ENCODE assay signal across 1 cellular context in the genomic region with DNA sequence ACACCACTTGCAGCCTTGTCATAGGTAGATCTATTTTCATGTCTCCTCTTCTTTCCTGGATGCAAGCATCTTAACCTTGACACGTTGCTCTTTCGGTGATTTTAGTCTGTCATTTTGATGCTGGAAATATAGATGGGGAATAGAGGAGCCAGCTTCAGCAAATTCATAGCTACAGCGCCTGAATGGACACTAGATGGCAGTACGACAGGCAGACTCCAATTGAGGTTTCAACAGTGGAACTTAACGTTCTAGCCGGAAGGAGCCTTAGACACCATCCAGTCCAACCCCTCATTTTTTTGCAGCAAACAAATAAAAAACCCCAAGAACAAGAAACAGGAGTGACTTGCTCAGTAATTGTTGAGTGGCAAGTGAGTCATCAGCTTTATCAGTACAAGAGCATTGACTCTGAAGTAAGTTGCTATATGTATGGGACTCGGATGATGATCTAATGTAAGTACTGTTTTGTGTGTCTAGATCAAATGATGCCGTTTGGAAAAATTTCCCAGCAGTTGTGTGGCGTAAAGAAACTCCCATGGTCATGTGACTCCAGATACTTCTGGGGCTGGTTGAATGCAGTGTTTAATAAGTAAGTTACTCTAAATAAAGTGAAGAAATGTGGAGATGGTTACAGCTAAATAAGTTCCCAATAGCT.
TF ChIP-seq lines count a peak whose summit lies in the region.

No MANE protein-coding gene starts in this region.

TF ChIP-seq in HEK293, 187 proteins besides CTCF, POLR2A, EP300 and RAD21 (continued from another document and continues in another):
- TF ChIP-seq, protein P1, sequence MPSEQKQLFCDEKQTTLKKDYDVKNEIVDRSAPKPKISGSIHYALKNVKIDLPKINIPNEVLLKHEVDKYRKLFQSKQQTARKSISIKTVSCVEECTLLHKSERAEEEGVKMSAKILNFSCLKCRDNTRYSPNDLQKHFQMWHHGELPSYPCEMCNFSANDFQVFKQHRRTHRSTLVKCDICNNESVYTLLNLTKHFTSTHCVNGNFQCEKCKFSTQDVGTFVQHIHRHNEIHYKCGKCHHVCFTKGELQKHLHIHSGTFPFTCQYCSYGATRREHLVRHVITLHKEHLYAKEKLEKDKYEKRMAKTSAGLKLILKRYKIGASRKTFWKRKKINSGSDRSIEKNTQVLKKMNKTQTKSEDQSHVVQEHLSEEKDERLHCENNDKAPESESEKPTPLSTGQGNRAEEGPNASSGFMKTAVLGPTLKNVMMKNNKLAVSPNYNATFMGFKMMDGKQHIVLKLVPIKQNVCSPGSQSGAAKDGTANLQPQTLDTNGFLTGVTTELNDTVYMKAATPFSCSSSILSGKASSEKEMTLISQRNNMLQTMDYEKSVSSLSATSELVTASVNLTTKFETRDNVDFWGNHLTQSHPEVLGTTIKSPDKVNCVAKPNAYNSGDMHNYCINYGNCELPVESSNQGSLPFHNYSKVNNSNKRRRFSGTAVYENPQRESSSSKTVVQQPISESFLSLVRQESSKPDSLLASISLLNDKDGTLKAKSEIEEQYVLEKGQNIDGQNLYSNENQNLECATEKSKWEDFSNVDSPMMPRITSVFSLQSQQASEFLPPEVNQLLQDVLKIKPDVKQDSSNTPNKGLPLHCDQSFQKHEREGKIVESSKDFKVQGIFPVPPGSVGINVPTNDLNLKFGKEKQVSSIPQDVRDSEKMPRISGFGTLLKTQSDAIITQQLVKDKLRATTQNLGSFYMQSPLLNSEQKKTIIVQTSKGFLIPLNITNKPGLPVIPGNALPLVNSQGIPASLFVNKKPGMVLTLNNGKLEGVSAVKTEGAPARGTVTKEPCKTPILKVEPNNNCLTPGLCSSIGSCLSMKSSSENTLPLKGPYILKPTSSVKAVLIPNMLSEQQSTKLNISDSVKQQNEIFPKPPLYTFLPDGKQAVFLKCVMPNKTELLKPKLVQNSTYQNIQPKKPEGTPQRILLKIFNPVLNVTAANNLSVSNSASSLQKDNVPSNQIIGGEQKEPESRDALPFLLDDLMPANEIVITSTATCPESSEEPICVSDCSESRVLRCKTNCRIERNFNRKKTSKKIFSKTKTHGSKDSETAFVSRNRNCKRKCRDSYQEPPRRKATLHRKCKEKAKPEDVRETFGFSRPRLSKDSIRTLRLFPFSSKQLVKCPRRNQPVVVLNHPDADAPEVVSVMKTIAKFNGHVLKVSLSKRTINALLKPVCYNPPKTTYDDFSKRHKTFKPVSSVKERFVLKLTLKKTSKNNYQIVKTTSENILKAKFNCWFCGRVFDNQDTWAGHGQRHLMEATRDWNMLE (tag by site-specific recombination; conservative IDR thresholded peaks at IDR 0.05; ENCODE audit: low read depth) = peak; percentile 20; the same call in 1 of the 2 replicates
- TF ChIP-seq ZNF596 (tag by site-specific recombination; IDR thresholded peaks at IDR 0.05) (no peak), OVOL3 (tag by site-specific recombination; IDR thresholded peaks at IDR 0.05) (no peak), ZSCAN16 (tag by site-specific recombination; IDR thresholded peaks at IDR 0.05) (no peak), ZNF10 (tag by site-specific recombination; IDR thresholded peaks at IDR 0.05) (peak; percentile 27; the same call in 1 of the 2 replicates), ZBTB21 (tag by site-specific recombination; IDR thresholded peaks at IDR 0.05) (peak; percentile 80), ZNF776 (tag by site-specific recombination; IDR thresholded peaks at IDR 0.05; ENCODE audit: borderline replicate concordance) (no peak), ZNF585B (tag by site-specific recombination; IDR thresholded peaks at IDR 0.05) (no peak), ZNF26 (tag by site-specific recombination; IDR thresholded peaks at IDR 0.05) (no peak), ZBTB26 (tag by site-specific recombination; optimal IDR thresholded peaks at IDR 0.05) (no peak), GLIS1 (tag by site-specific recombination; IDR thresholded peaks at IDR 0.05) (no peak), ZBTB8A (tag by site-specific recombination; IDR thresholded peaks at IDR 0.05) (no peak), MEIS1 (CRISPR knock-in tag; IDR thresholded peaks at IDR 0.05; ENCODE audit: borderline replicate concordance) (no peak), ZNF335 (tag by site-specific recombination; conservative IDR thresholded peaks at IDR 0.05) (peak; percentile 46), KLF1 (tag by site-specific recombination; IDR thresholded peaks at IDR 0.05) (no peak), ZNF426 (tag by site-specific recombination; IDR thresholded peaks at IDR 0.05) (no peak), ZNF221 (tag by site-specific recombination; IDR thresholded peaks at IDR 0.05; ENCODE audit: borderline replicate concordance) (no peak), ZNF704 (tag by site-specific recombination; IDR thresholded peaks at IDR 0.05) (no peak), ZNF416 (tag by site-specific recombination; IDR thresholded peaks at IDR 0.05) (no peak), ZNF610 (tag by site-specific recombination; IDR thresholded peaks at IDR 0.05; ENCODE audit: borderline replicate concordance) (no peak), ZNF792 (tag by site-specific recombination; IDR thresholded peaks at IDR 0.05) (no peak), ZBTB7A (tag by site-specific recombination; IDR thresholded peaks at IDR 0.05; ENCODE audit: low read depth) (no peak), ZNF514 (tag by site-specific recombination; IDR thresholded peaks at IDR 0.05) (no peak), ZNF248 (tag by site-specific recombination; IDR thresholded peaks at IDR 0.05) (no peak), WT1 (tag by site-specific recombination; IDR thresholded peaks at IDR 0.05) (peak; percentile 53; the same call in 1 of the 2 replicates), ZNF174 (tag by site-specific recombination; IDR thresholded peaks at IDR 0.05) (no peak), TRIM28 (IDR thresholded peaks at IDR 0.05; ENCODE audit: borderline replicate concordance, low read length) (no peak; the same call in 1 of the 2 replicates), ZFP3 (tag by site-specific recombination; IDR thresholded peaks at IDR 0.05; ENCODE audit: low read depth) (no peak), ZNF155 (tag by site-specific recombination; IDR thresholded peaks at IDR 0.05) (no peak), BCL11B (tag by site-specific recombination; IDR thresholded peaks at IDR 0.05; ENCODE audit: low read depth) (no peak), ZNF580 (tag by site-specific recombination; IDR thresholded peaks at IDR 0.05) (no peak), ZNF350 (tag by site-specific recombination; IDR thresholded peaks at IDR 0.05) (no peak), ZNF529 (tag by site-specific recombination; IDR thresholded peaks at IDR 0.05; ENCODE audit: insufficient replicate concordance) (no peak), SCRT1 (tag by site-specific recombination; IDR thresholded peaks at IDR 0.05; ENCODE audit: borderline replicate concordance) (no peak)
- TF ChIP-seq, protein P2, sequence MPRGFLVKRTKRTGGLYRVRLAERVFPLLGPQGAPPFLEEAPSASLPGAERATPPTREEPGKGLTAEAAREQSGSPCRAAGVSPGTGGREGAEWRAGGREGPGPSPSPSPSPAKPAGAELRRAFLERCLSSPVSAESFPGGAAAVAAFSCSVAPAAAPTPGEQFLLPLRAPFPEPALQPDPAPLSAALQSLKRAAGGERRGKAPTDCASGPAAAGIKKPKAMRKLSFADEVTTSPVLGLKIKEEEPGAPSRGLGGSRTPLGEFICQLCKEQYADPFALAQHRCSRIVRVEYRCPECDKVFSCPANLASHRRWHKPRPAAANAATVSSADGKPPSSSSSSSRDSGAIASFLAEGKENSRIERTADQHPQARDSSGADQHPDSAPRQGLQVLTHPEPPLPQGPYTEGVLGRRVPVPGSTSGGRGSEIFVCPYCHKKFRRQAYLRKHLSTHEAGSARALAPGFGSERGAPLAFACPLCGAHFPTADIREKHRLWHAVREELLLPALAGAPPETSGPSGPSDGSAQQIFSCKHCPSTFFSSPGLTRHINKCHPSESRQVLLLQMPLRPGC (tag by site-specific recombination; IDR thresholded peaks at IDR 0.05) = peak; percentile 65; the same call in 1 of the 2 replicates
- TF ChIP-seq, protein P3, sequence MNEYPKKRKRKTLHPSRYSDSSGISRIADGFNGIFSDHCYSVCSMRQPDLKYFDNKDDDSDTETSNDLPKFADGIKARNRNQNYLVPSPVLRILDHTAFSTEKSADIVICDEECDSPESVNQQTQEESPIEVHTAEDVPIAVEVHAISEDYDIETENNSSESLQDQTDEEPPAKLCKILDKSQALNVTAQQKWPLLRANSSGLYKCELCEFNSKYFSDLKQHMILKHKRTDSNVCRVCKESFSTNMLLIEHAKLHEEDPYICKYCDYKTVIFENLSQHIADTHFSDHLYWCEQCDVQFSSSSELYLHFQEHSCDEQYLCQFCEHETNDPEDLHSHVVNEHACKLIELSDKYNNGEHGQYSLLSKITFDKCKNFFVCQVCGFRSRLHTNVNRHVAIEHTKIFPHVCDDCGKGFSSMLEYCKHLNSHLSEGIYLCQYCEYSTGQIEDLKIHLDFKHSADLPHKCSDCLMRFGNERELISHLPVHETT (tag by site-specific recombination; IDR thresholded peaks at IDR 0.05) = peak; percentile 41; the same call in 1 of the 2 replicates
- TF ChIP-seq, protein P4, sequence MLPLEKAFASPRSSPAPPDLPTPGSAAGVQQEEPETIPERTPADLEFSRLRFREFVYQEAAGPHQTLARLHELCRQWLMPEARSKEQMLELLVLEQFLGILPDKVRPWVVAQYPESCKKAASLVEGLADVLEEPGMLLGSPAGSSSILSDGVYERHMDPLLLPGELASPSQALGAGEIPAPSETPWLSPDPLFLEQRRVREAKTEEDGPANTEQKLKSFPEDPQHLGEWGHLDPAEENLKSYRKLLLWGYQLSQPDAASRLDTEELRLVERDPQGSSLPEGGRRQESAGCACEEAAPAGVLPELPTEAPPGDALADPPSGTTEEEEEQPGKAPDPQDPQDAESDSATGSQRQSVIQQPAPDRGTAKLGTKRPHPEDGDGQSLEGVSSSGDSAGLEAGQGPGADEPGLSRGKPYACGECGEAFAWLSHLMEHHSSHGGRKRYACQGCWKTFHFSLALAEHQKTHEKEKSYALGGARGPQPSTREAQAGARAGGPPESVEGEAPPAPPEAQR (tag by site-specific recombination; IDR thresholded peaks at IDR 0.05) = no peak
- TF ChIP-seq, protein P5, sequence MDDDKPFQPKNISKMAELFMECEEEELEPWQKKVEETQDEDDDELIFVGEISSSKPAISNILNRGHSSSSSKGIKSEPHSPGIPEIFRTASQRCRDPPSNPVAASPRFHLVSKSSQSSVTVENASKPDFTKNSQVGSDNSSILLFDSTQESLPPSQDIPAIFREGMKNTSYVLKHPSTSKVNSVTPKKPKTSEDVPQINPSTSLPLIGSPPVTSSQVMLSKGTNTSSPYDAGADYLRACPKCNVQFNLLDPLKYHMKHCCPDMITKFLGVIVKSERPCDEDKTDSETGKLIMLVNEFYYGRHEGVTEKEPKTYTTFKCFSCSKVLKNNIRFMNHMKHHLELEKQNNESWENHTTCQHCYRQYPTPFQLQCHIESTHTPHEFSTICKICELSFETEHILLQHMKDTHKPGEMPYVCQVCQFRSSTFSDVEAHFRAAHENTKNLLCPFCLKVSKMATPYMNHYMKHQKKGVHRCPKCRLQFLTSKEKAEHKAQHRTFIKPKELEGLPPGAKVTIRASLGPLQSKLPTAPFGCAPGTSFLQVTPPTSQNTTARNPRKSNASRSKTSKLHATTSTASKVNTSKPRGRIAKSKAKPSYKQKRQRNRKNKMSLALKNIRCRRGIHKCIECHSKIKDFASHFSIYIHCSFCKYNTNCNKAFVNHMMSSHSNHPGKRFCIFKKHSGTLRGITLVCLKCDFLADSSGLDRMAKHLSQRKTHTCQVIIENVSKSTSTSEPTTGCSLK (tag by site-specific recombination; IDR thresholded peaks at IDR 0.05) = no peak
- TF ChIP-seq, protein P6, sequence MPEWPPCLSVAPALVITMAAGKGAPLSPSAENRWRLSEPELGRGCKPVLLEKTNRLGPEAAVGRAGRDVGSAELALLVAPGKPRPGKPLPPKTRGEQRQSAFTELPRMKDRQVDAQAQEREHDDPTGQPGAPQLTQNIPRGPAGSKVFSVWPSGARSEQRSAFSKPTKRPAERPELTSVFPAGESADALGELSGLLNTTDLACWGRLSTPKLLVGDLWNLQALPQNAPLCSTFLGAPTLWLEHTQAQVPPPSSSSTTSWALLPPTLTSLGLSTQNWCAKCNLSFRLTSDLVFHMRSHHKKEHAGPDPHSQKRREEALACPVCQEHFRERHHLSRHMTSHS (tag by site-specific recombination; IDR thresholded peaks at IDR 0.05) = no peak
- TF ChIP-seq, protein P7, sequence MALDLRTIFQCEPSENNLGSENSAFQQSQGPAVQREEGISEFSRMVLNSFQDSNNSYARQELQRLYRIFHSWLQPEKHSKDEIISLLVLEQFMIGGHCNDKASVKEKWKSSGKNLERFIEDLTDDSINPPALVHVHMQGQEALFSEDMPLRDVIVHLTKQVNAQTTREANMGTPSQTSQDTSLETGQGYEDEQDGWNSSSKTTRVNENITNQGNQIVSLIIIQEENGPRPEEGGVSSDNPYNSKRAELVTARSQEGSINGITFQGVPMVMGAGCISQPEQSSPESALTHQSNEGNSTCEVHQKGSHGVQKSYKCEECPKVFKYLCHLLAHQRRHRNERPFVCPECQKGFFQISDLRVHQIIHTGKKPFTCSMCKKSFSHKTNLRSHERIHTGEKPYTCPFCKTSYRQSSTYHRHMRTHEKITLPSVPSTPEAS (tag by site-specific recombination; IDR thresholded peaks at IDR 0.05) = no peak
